Comparison of ENCODE assay signal across 35 cellular contexts in the genomic region with DNA sequence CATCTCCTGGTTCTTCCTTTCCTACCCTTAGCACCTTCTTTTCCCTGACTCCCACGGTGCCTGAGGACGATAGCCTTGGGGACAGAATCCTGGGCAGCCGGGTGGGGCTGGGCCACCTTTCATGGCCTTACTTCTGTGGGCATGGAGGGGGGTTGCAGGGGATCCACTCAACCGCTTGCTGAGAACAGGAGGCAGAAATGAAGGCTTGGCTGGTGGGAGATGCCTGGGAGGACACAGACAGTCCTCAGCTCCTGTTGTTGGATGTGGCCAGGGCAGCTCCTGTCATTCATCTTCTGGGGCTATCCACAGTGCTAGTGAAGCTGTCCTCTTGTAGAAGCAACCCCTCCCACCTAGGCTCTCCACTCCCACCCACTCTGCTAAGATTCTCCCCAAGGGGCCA.
"Had no signal": no experiment of that assay in that cellular context is flagged by ENCODE, and none has a peak within 500 bp of the region (broad histone marks: within the 10 kb centered on the region; RNA-seq: fewer than 3 reads in every experiment).

No MANE protein-coding gene starts in this region.

- H3K27me3 Mint-ChIP-seq: activated B cell treated with CpG ODN at 0.5 μM for 24 hours; activated CD4-positive, alpha-beta memory T cell treated with anti-CD3 and anti-CD28 coated beads for 36 hours; activated CD8-positive, alpha-beta T cell treated with anti-CD3 and anti-CD28 coated beads for 36 hours; activated naive CD8-positive, alpha-beta T cell treated with anti-CD3 and anti-CD28 coated beads for 36 hours; activated T-helper 17 cell treated with anti-CD3 and anti-CD28 coated beads, Interleukin-2, amount 50 U/mL, for 72 hours had no signal

- H3K9me3 Mint-ChIP-seq: activated B cell treated with CpG ODN at 0.5 μM for 24 hours; activated CD4-positive, alpha-beta memory T cell treated with anti-CD3 and anti-CD28 coated beads for 36 hours; activated CD8-positive, alpha-beta T cell treated with anti-CD3 and anti-CD28 coated beads for 36 hours; activated naive CD4-positive, alpha-beta T cell treated with anti-CD3 and anti-CD28 coated beads for 36 hours; activated naive CD8-positive, alpha-beta T cell treated with anti-CD3 and anti-CD28 coated beads for 36 hours; activated T-cell treated with anti-CD3 and anti-CD28 coated beads, Interleukin-2, amount 50 U/mL, for 4 hours; activated T-helper 1 cell treated with anti-CD3 and anti-CD28 coated beads, Interleukin-12 subunit alpha, Interleukin-12 subunit beta, Interleukin-2, Interleukin-4 antibody, amounts not matched to agents 30 ng/mL and 10 ng/mL and 1 ng/mL, durations not matched to agents 14 hours and 24 hours and 36 hours; activated T-helper 17 cell treated with anti-CD3 and anti-CD28 coated beads, Interleukin-2, amount 50 U/mL, for 72 hours; T-helper 1 cell treated with Interleukin-12 subunit alpha and Interleukin-12 subunit beta and Interleukin-4 antibody, amounts not matched to agents 30 μg/mL and 1 μg/mL, for 36 hours; T-helper 2 cell treated with Interferon-gamma antibody and Interleukin-4, amounts not matched to agents 5 μg/mL and 100 μg/mL, for 36 hours had no signal

- ATAC-seq: activated CD8-positive, alpha-beta T cell treated with anti-CD3 and anti-CD28 coated beads for 36 hours; activated naive CD4-positive, alpha-beta T cell treated with anti-CD3 and anti-CD28 coated beads, Interleukin-2, amount 50 U/mL, for 72 hours; activated T-cell treated with anti-CD3 and anti-CD28 coated beads, Interleukin-2, amount 50 U/mL, for 4 hours; activated T-cell treated with anti-CD3 and anti-CD28 coated beads, Interleukin-2, amount 50 U/mL, for 72 hours; activated T-helper 17 cell treated with anti-CD3 and anti-CD28 coated beads, Interleukin-2, amount 50 U/mL, for 72 hours; body of pancreas had no signal

- H3K36me3 Mint-ChIP-seq: activated CD4-positive, alpha-beta memory T cell treated with anti-CD3 and anti-CD28 coated beads for 36 hours; activated naive CD4-positive, alpha-beta T cell treated with anti-CD3 and anti-CD28 coated beads, Interleukin-2, amount 50 U/mL, for 72 hours; activated naive CD8-positive, alpha-beta T cell treated with anti-CD3 and anti-CD28 coated beads for 36 hours had no signal

- H3K4me3 Mint-ChIP-seq: activated B cell treated with CpG ODN at 0.5 μM for 24 hours; activated CD4-positive, alpha-beta memory T cell treated with anti-CD3 and anti-CD28 coated beads for 36 hours; activated CD8-positive, alpha-beta T cell treated with anti-CD3 and anti-CD28 coated beads for 36 hours; activated naive CD4-positive, alpha-beta T cell treated with anti-CD3 and anti-CD28 coated beads for 36 hours; activated naive CD8-positive, alpha-beta T cell treated with anti-CD3 and anti-CD28 coated beads for 36 hours; activated T-cell treated with anti-CD3 and anti-CD28 coated beads, Interleukin-2, amount 50 U/mL, for 4 hours; activated T-cell treated with anti-CD3 and anti-CD28 coated beads, Interleukin-2, amount 50 U/mL, for 72 hours; activated T-helper 1 cell treated with anti-CD3 and anti-CD28 coated beads, Interleukin-12 subunit alpha, Interleukin-12 subunit beta, Interleukin-2, Interleukin-4 antibody, amounts not matched to agents 30 ng/mL and 10 ng/mL and 1 ng/mL, durations not matched to agents 14 hours and 24 hours and 36 hours; activated T-helper 17 cell treated with anti-CD3 and anti-CD28 coated beads, Interleukin-2, amount 50 U/mL, for 72 hours; T-helper 1 cell treated with Interleukin-12 subunit alpha and Interleukin-12 subunit beta and Interleukin-4 antibody, amounts not matched to agents 30 μg/mL and 1 μg/mL, for 36 hours; T-helper 2 cell treated with Interferon-gamma antibody and Interleukin-4, amounts not matched to agents 5 μg/mL and 100 μg/mL, for 36 hours had no signal

- H3K4me1 ChIP-seq: adrenal gland, body of pancreas, breast epithelium had no signal

- H3K9me3 ChIP-seq: adrenal gland, body of pancreas, breast epithelium had no signal

- H3K27me3 ChIP-seq: adrenal gland, body of pancreas, brain microvascular endothelial cell, breast epithelium had no signal

- DNase-seq: activated B cell treated with CpG ODN at 0.5 μM for 24 hours; activated CD4-positive, alpha-beta memory T cell treated with anti-CD3 and anti-CD28 coated beads for 36 hours; activated CD4-positive, alpha-beta T cell treated with anti-CD3 and anti-CD28 coated beads for 48 hours; activated CD4-positive, alpha-beta T cell treated with anti-CD3 and anti-CD28 coated beads, Interleukin-2, amount 50 U/mL, for 1 hour; activated CD4-positive, alpha-beta T cell treated with anti-CD3 and anti-CD28 coated beads, Interleukin-2, amount 50 U/mL, for 4 hours; activated CD4-positive, CD25-positive, alpha-beta regulatory T cell treated with anti-CD3 and anti-CD28 coated beads, Interleukin-2, amount 50 U/mL, for 72 hours; activated CD8-positive, alpha-beta memory T cell treated with anti-CD3 and anti-CD28 coated beads, Interleukin-2, amount 50 U/mL, for 4 hours; activated CD8-positive, alpha-beta T cell treated with anti-CD3 and anti-CD28 coated beads for 36 hours; activated effector memory CD4-positive, alpha-beta T cell treated with anti-CD3 and anti-CD28 coated beads, Interleukin-2, amount 50 U/mL, for 16 hours; activated gamma-delta T cell treated with Interleukin-2 at 50 U/mL for 16 hours; activated naive CD4-positive, alpha-beta T cell; activated naive CD4-positive, alpha-beta T cell treated with anti-CD3 and anti-CD28 coated beads for 36 hours; activated naive CD4-positive, alpha-beta T cell treated with anti-CD3 and anti-CD28 coated beads, Interleukin-2, amount 50 U/mL, for 16 hours; activated naive CD8-positive, alpha-beta T cell treated with anti-CD3 and anti-CD28 coated beads for 36 hours; activated T-cell treated with anti-CD3 and anti-CD28 coated beads for 4 hours; activated T-cell treated with anti-CD3 and anti-CD28 coated beads, Interleukin-2, amount 50 U/mL, for 1 hour; activated T-cell treated with anti-CD3 and anti-CD28 coated beads, Interleukin-2, amount 50 U/mL, for 4 hours; activated T-cell treated with anti-CD3 and anti-CD28 coated beads, Interleukin-2, amount 50 U/mL, for 72 hours; adrenal gland; amniotic stem cell; aorta; body of pancreas; brain microvascular endothelial cell; central memory CD4-positive, alpha-beta T cell; SW 1271; T-helper 1 cell; T-helper 2 cell; T-helper 9 cell had no signal

- H3K36me3 ChIP-seq: adrenal gland, brain microvascular endothelial cell, breast epithelium had no signal

- H3K27ac Mint-ChIP-seq: activated B cell treated with CpG ODN at 0.5 μM for 24 hours; activated CD4-positive, alpha-beta memory T cell treated with anti-CD3 and anti-CD28 coated beads for 36 hours; activated CD8-positive, alpha-beta T cell treated with anti-CD3 and anti-CD28 coated beads for 36 hours; activated naive CD4-positive, alpha-beta T cell treated with anti-CD3 and anti-CD28 coated beads for 36 hours; activated naive CD4-positive, alpha-beta T cell treated with anti-CD3 and anti-CD28 coated beads, Interleukin-2, amount 50 U/mL, for 72 hours; activated naive CD8-positive, alpha-beta T cell treated with anti-CD3 and anti-CD28 coated beads for 36 hours; activated T-cell treated with anti-CD3 and anti-CD28 coated beads, Interleukin-2, amount 50 U/mL, for 72 hours; activated T-helper 1 cell treated with anti-CD3 and anti-CD28 coated beads, Interleukin-12 subunit alpha, Interleukin-12 subunit beta, Interleukin-2, Interleukin-4 antibody, amounts not matched to agents 30 ng/mL and 10 ng/mL and 1 ng/mL, durations not matched to agents 14 hours and 24 hours and 36 hours; activated T-helper 17 cell treated with anti-CD3 and anti-CD28 coated beads, Interleukin-2, amount 50 U/mL, for 72 hours; T-helper 1 cell treated with Interleukin-12 subunit alpha and Interleukin-12 subunit beta and Interleukin-4 antibody, amounts not matched to agents 30 μg/mL and 1 μg/mL, for 36 hours; T-helper 2 cell treated with Interferon-gamma antibody and Interleukin-4, amounts not matched to agents 5 μg/mL and 100 μg/mL, for 36 hours had no signal

- H3K4me3 ChIP-seq: adrenal gland, body of pancreas, breast epithelium had no signal

- H3K27ac ChIP-seq: adrenal gland, body of pancreas, brain microvascular endothelial cell, breast epithelium, VCaP had no signal

- H3K4me1 Mint-ChIP-seq: activated B cell treated with CpG ODN at 0.5 μM for 24 hours; activated naive CD8-positive, alpha-beta T cell treated with anti-CD3 and anti-CD28 coated beads for 36 hours; activated T-helper 17 cell treated with anti-CD3 and anti-CD28 coated beads, Interleukin-2, amount 50 U/mL, for 72 hours had no signal
